11 cellular contexts compared by ENCODE assay signal in the genomic region with DNA sequence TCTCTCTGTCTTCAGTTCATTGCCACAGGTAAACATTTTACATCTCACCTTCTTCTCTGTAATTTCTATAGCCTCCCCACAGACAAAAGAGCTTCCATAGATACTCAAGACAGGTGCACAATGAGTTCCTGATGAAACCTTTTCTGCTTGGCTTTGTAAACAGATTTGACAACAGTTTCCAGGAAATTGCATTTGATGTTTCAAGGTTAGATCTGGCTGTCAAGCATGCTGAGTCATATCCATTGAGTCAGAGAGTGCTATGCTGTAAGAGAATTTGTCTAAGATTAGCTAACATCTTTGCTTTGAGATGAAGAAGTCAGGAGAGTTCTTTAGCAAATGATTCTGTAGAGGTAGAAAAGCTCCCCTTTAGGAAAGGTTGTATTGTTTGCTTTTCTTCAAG. TPM values are rescaled to one million over a fixed set of nuclear protein-coding genes. Genes with fewer than 3 reads are reported as not detected.
DNase-seq lines count a peak whose midpoint lies in the region; ATAC-seq and TF ChIP-seq lines count a peak whose summit lies in the region.
"Had no signal": no experiment of that assay in that cellular context is flagged by ENCODE, and none has a peak within 500 bp of the region (broad histone marks: within the 10 kb centered on the region; RNA-seq: fewer than 3 reads in every experiment).

No MANE protein-coding gene starts in this region.

- TF ChIP-seq EP300 in SK-N-SH (IDR thresholded peaks at IDR 0.05; ENCODE audit: borderline replicate concordance in 1 of 2, low read depth in 1 of 2, low read length in 1 of 2): peak; percentile 12 to 84; a peak in 2 of 4 replicates

- H3K27ac Mint-ChIP-seq in CD8-positive, alpha-beta T cell: no peak overlapping the region
- H3K27ac Mint-ChIP-seq: CD8-positive, alpha-beta memory T cell had no signal

- H3K4me1 ChIP-seq in SK-N-SH (ENCODE audit: control insufficient read depth in 1 of 2, insufficient read depth in 2 of 2, low read depth in 1 of 2, low read length in 1 of 2) (peaks cover 0 to 3% of the 10 kb centered on the region in 2 experiments; a peak in 1 of 4 replicates), HAP-1 (no peaks in the 10 kb centered on the region)
- no peaks in the 10 kb centered on the region for H3K4me1 ChIP-seq in CD8-positive, alpha-beta T cell (ENCODE audit: insufficient read depth, low read length)

- H3K9me2 ChIP-seq in SK-N-SH: no peaks in the 10 kb centered on the region

- POLR2A ChIA-PET in AG04449 (lab: Yijun Ruan, JAX): interaction anchor here (0.8 kb wide), 1 partner anchor 100 kb away, joined by 3 read pairs; no protein-coding TSS in a partner anchor
- POLR2A ChIA-PET in SK-N-SH (lab: Yijun Ruan, JAX): no interaction called here
- POLR2A ChIA-PET in CD8-positive, alpha-beta T cell (lab: Charles Lee): no interaction called here

- H3F3A ChIP-seq in SK-N-SH (replicated peaks; ENCODE audit: insufficient read depth): no peaks in the 10 kb centered on the region

- TF ChIP-seq RAD21 in SK-N-SH (IDR thresholded peaks at IDR 0.05; ENCODE audit: low read length): no peak

- H4K20me1 ChIP-seq in SK-N-SH (ENCODE audit: insufficient read depth): no peaks in the 10 kb centered on the region

- H3K9me3 Mint-ChIP-seq in CD8-positive, alpha-beta T cell: no peaks in the 10 kb centered on the region

- no peak overlapping the region for H3K9ac ChIP-seq in SK-N-SH

- H3K79me2 ChIP-seq in SK-N-SH (ENCODE audit: insufficient read depth): no peaks in the 10 kb centered on the region

- CTCF ChIA-PET in AG04449 (lab: Yijun Ruan, JAX): interaction anchor here (1.0 kb wide), 1 partner anchor 40 kb away, joined by 3 read pairs; no protein-coding TSS in a partner anchor
- CTCF ChIA-PET in SK-N-SH (lab: Yijun Ruan, JAX): interaction anchor here (0.7 to 1.0 kb wide), 2 partner anchors 16 to 43 kb away, joined by 3 read pairs; no protein-coding TSS in a partner anchor
- CTCF ChIA-PET in CD8-positive, alpha-beta T cell (lab: Charles Lee): no interaction called here

- no peaks in the 10 kb centered on the region for H3K27me3 Mint-ChIP-seq in CD8-positive, alpha-beta T cell (ENCODE audit: low read depth)
- H3K27me3 Mint-ChIP-seq: CD8-positive, alpha-beta memory T cell had no signal

- H3K9me3 ChIP-seq in SK-N-SH: no peaks in the 10 kb centered on the region
- H3K9me3 ChIP-seq in HAP-1: no peaks in the 10 kb centered on the region
- H3K9me3 ChIP-seq in CD8-positive, alpha-beta T cell (ENCODE audit: low read length): no peaks in the 10 kb centered on the region

- H3K4me3 Mint-ChIP-seq in CD8-positive, alpha-beta T cell: no peak overlapping the region
- H3K4me3 Mint-ChIP-seq: CD8-positive, alpha-beta memory T cell had no signal

- TF ChIP-seq CTCF in AG04449 (IDR thresholded peaks at IDR 0.05; ENCODE audit: insufficient read depth, low read length, missing control alignments) (no peak), SK-N-SH (IDR thresholded peaks at IDR 0.05) (no peak)
- no peak for TF ChIP-seq CTCF in CD8-positive, alpha-beta T cell (IDR thresholded peaks at IDR 0.05)

- peak overlapping the region; percentile 27; the same call in 1 of the 2 replicates for H3K4me2 ChIP-seq in SK-N-SH

- H3K36me3 ChIP-seq in SK-N-SH (replicated peaks in 1 of 2; ENCODE audit: control insufficient read depth in 1 of 2, insufficient read depth in 2 of 2, low read length in 1 of 2) (no peaks in the 10 kb centered on the region), HAP-1 (replicated peaks) (no peaks in the 10 kb centered on the region)
- no peaks in the 10 kb centered on the region for H3K36me3 ChIP-seq in CD8-positive, alpha-beta T cell (ENCODE audit: insufficient read depth, low read length)
- H3K36me3 ChIP-seq: thoracic aorta had no signal

- intact Hi-C loops in CD8-positive, alpha-beta T cell (cut with DNase I, micrococcal nuclease): no loop called here

- peak overlapping the region in 1 of 2 experiments; percentile 23; a peak in 2 of 4 replicates for H3K27ac ChIP-seq in SK-N-SH (ENCODE audit: low read depth in 2 of 2, low read length in 1 of 2)
- H3K27ac ChIP-seq in CD8-positive, alpha-beta T cell (ENCODE audit: low read depth, low read length): no peak overlapping the region
- H3K27ac ChIP-seq: thoracic aorta had no signal

- in situ Hi-C loops in HAP-1 (cut with MboI; ENCODE audit: low sequenced_read_pairs): no loop called here

- H3K4me1 Mint-ChIP-seq in CD8-positive, alpha-beta T cell (ENCODE audit: low read depth): no peaks in the 10 kb centered on the region
- H3K4me1 Mint-ChIP-seq: CD8-positive, alpha-beta memory T cell had no signal

- H3K27me3 ChIP-seq in SK-N-SH (ENCODE audit: insufficient read depth) (no peaks in the 10 kb centered on the region), HAP-1 (ENCODE audit: low read depth) (peaks cover 29% of the 10 kb centered on the region)
- H3K27me3 ChIP-seq in CD8-positive, alpha-beta T cell (ENCODE audit: insufficient read depth, low read length): no peaks in the 10 kb centered on the region

- H2AFZ ChIP-seq in SK-N-SH (ENCODE audit: low read depth): no peak overlapping the region

- H3K4me3 ChIP-seq in AG04449 (ENCODE audit: low read depth, low read length) (no peak overlapping the region), SK-N-SH (ENCODE audit: low read depth in 2 of 2, low read length in 1 of 2) (no peak overlapping the region), HAP-1 (no peak overlapping the region)
- H3K4me3 ChIP-seq in CD8-positive, alpha-beta T cell (ENCODE audit: low read depth, low read length): no peak overlapping the region
- H3K4me3 ChIP-seq: thoracic aorta had no signal

- DNase-seq in AG04449 (ENCODE audit: low read depth, low spot score) (peak; percentile 47), LHCN-M2 (ENCODE audit: low read depth) (peak; percentile 52), SK-N-SH (no peak), hepatic stellate cell (ENCODE audit: low spot score) (peak; percentile 33), HAP-1 (ENCODE audit: low spot score in 2 of 2) (no peak), GF-D8 (lab: John Stamatoyannopoulos, UW) (no peak)
- no peak for DNase-seq in CD8-positive, alpha-beta T cell
- DNase-seq in stimulated activated naive CD4-positive, alpha-beta T cell (lab: John Stamatoyannopoulos, UW): no peak
- DNase-seq: CD8-positive, alpha-beta memory T cell; NCI-H446 treated with DMSO at 0.1 percent for 48 hours had no signal

- no peak for ATAC-seq in CD8-positive, alpha-beta T cell

- no peaks in the 10 kb centered on the region for H3K36me3 Mint-ChIP-seq in CD8-positive, alpha-beta T cell
- H3K36me3 Mint-ChIP-seq: CD8-positive, alpha-beta memory T cell had no signal

TF ChIP-seq in SK-N-SH, 30 proteins besides CTCF, POLR2A, EP300 and RAD21 (continues in another document):
- no peak for TF ChIP-seq FOXM1 (IDR thresholded peaks at IDR 0.05; ENCODE audit: low read depth)
- no peak for TF ChIP-seq USF2 (IDR thresholded peaks at IDR 0.05; ENCODE audit: borderline replicate concordance, low read depth, low read length)
- peak; percentile 78 for TF ChIP-seq NFIC (IDR thresholded peaks at IDR 0.05; ENCODE audit: borderline replicate concordance)
- TF ChIP-seq TEAD4 (IDR thresholded peaks at IDR 0.05; ENCODE audit: borderline replicate concordance, insufficient read depth): 0 out of 2 replicates have a peak, but pooled peaks have one; percentile 56
- TF ChIP-seq GABPA (IDR thresholded peaks at IDR 0.05; ENCODE audit: low read depth): no peak
- TF ChIP-seq FOXJ3 (CRISPR knock-in tag; IDR thresholded peaks at IDR 0.05): no peak
- TF ChIP-seq, protein P1, sequence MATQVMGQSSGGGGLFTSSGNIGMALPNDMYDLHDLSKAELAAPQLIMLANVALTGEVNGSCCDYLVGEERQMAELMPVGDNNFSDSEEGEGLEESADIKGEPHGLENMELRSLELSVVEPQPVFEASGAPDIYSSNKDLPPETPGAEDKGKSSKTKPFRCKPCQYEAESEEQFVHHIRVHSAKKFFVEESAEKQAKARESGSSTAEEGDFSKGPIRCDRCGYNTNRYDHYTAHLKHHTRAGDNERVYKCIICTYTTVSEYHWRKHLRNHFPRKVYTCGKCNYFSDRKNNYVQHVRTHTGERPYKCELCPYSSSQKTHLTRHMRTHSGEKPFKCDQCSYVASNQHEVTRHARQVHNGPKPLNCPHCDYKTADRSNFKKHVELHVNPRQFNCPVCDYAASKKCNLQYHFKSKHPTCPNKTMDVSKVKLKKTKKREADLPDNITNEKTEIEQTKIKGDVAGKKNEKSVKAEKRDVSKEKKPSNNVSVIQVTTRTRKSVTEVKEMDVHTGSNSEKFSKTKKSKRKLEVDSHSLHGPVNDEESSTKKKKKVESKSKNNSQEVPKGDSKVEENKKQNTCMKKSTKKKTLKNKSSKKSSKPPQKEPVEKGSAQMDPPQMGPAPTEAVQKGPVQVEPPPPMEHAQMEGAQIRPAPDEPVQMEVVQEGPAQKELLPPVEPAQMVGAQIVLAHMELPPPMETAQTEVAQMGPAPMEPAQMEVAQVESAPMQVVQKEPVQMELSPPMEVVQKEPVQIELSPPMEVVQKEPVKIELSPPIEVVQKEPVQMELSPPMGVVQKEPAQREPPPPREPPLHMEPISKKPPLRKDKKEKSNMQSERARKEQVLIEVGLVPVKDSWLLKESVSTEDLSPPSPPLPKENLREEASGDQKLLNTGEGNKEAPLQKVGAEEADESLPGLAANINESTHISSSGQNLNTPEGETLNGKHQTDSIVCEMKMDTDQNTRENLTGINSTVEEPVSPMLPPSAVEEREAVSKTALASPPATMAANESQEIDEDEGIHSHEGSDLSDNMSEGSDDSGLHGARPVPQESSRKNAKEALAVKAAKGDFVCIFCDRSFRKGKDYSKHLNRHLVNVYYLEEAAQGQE (IDR thresholded peaks at IDR 0.05; ENCODE audit: low read depth, low read length): no peak
- TF ChIP-seq PBX3 (IDR thresholded peaks at IDR 0.05): peak; percentile 96

RNA-seq across cellular contexts. Expression of gene MAP2, which starts 40.6 kb away (rescaled TPM):
- 0.06 and 0.23 TPM in 2 replicates for total RNA-seq in LHCN-M2 (2014; rRNA removed)
- 0.64 TPM for polyA plus RNA-seq in LHCN-M2 (2012)
- polyA plus RNA-seq in SK-N-SH (2012; rRNA removed): 7.8 and 11.1 TPM in 2 replicates
- polyA plus RNA-seq in SK-N-SH (2012; cell fraction: cytosol; rRNA removed): 10.0 and 10.6 TPM in 2 replicates
- polyA plus RNA-seq in SK-N-SH (2012; cell fraction: nucleus; rRNA removed): 9.4 and 21.8 TPM in 2 replicates
- not detected for total RNA-seq in CD8-positive, alpha-beta T cell
- total RNA-seq: CD8-positive, alpha-beta memory T cell had no signal

Comparison
In these comparisons a context has a peak if more than half of its experiments do, and no peak if none do; other contexts are left out.
1. DNase-seq: peak in AG04449 (single experiment), LHCN-M2 (single experiment) and hepatic stellate cell (single experiment); none in SK-N-SH (single experiment), HAP-1 (0 of 2), CD8-positive, alpha-beta T cell (0 of 7), stimulated activated naive CD4-positive, alpha-beta T cell (0 of 6) and GF-D8 (single experiment).